In genomic region chr15:75834011-75834410, GRCh38 we compare ENCODE assay signal across 21 cellular contexts. TPM values are rescaled to one million over a fixed set of nuclear protein-coding genes. Genes with fewer than 3 reads are reported as not detected.
A peak's percentile ranks its signal among the peaks of the same experiment; 100 is the strongest.
DNase-seq lines count a peak whose midpoint lies in the region; TF ChIP-seq lines count a peak whose summit lies in the region.
"Had no signal": no experiment of that assay in that cellular context is flagged by ENCODE, and none has a peak within 500 bp of the region (broad histone marks: within the 10 kb centered on the region; RNA-seq: fewer than 3 reads in every experiment).

No MANE protein-coding gene starts in this region.

- H3K27me3 ChIP-seq in esophagus muscularis mucosa (no peaks in the 10 kb centered on the region), H7 (ENCODE audit: control insufficient read depth, insufficient read depth, low read length) (no peaks in the 10 kb centered on the region)
- H3K27me3 ChIP-seq: SJCRH30 had no signal

- H3K27ac ChIP-seq in esophagus muscularis mucosa (replicated peaks in 1 of 4) = no peak overlapping the region
- H3K27ac ChIP-seq: C4-2B, GM23248, HL-60, SJCRH30 had no signal

- 89% methylated on average over 2 of the region's 2 CpGs for WGBS in esophagus muscularis mucosa

- peaks cover 0 to 4% (median 0%) of the 10 kb centered on the region in 4 donors for H3K4me1 ChIP-seq in esophagus muscularis mucosa

- no peak for TF ChIP-seq POLR2A in esophagus muscularis mucosa (IDR thresholded peaks at IDR 0.05; ENCODE audit: low read depth)

- no peak for TF ChIP-seq EP300 in esophagus muscularis mucosa (IDR thresholded peaks at IDR 0.05)

- intact Hi-C loops in esophagus muscularis mucosa (cut with DNase I) = no loop called here

- in situ Hi-C loops in KBM-7 (cut with MboI; ENCODE audit: low pct_unique_long_range_greater_than_20kb, low sequenced_read_pairs) = no loop called here

- H3K4me3 ChIP-seq in esophagus muscularis mucosa (no peak overlapping the region), H7 (ENCODE audit: insufficient read depth, low read depth, low read length) (no peak overlapping the region)
- H3K4me3 ChIP-seq: GM23248, HAP-1, SJCRH30 had no signal

- H3K9me3 ChIP-seq in esophagus muscularis mucosa = no peaks in the 10 kb centered on the region
- H3K9me3 ChIP-seq: HAP-1, SJCRH30 had no signal

- H3K36me3 ChIP-seq in esophagus muscularis mucosa (no peaks in the 10 kb centered on the region), H7 (replicated peaks; ENCODE audit: control insufficient read depth, insufficient read depth, low read length) (no peaks in the 10 kb centered on the region)
- H3K36me3 ChIP-seq: HAP-1, SJCRH30 had no signal

- DNase-seq in NCI-H510A treated with DMSO at 0.1 percent for 48 hours (lab: John Stamatoyannopoulos, UW) (peak; percentile 54), NCI-H510A (lab: John Stamatoyannopoulos, UW) (no peak), NCI-H2171 (lab: John Stamatoyannopoulos, UW) (peak; percentile 37), esophagus muscularis mucosa (ENCODE audit: extremely low spot score) (peak; percentile 70), medulla oblongata (ENCODE audit: extremely low spot score) (no peak), H7 (no peak), KBM-7 (no peak)
- DNase-seq: AML-193; Calu3; CD8-positive, alpha-beta memory T cell; DMS153; GM23248; KG1; NCI-H1092 treated with DMSO at 0.1 percent for 48 hours; NCI-H1694; NCI-H774; SJCRH30; T-cell had no signal

- TF ChIP-seq CTCF in esophagus muscularis mucosa (IDR thresholded peaks at IDR 0.05) = no peak

RNA-seq across cellular contexts. Expression of gene UBE2Q2, which starts 9.2 kb away (rescaled TPM):
- total RNA-seq in esophagus muscularis mucosa = 10 to 100 TPM; 64.3 to 76.7 (median 73.3) TPM
- 23.1 and 36.0 TPM in 2 replicates for total RNA-seq in H7 (2014; rRNA removed; shearing (Covaris generic))

Comparison
In these comparisons a context has a peak if more than half of its experiments do, and no peak if none do; other contexts are left out.
1. DNase-seq: peak in NCI-H510A treated with DMSO at 0.1 percent for 48 hours (single experiment), NCI-H2171 (single experiment) and esophagus muscularis mucosa (single experiment); none in NCI-H510A (single experiment), medulla oblongata (single experiment), H7 (single experiment) and KBM-7 (single experiment).